8 cellular contexts compared by ENCODE assay signal in genomic region chr12:69570545-69571399, GRCh38. TPM values are rescaled to one million over a fixed set of nuclear protein-coding genes. Genes with fewer than 3 reads are reported as not detected.
A peak's percentile ranks its signal among the peaks of the same experiment; 100 is the strongest.
DNase-seq lines count a peak whose midpoint lies in the region; ATAC-seq and TF ChIP-seq lines count a peak whose summit lies in the region.

No MANE protein-coding gene starts in this region.

- CTCF ChIA-PET in Caco-2 (lab: Charles Lee): interaction anchor here (0.5 to 1.8 kb wide), 14 partner anchors 9 to 280 kb away, joined by 3 to 12 read pairs (median 4); partner anchors contain the start of gene FRS2
- CTCF ChIA-PET in activated naive CD4-positive, alpha-beta T cell treated with anti-CD3 and anti-CD28 coated beads, Interleukin-2, amount 10 ng/mL, durations not matched to agents 7 days and 5 days (lab: Charles Lee): interaction anchor here (0.7 to 4.7 kb wide), 15 partner anchors 8 to 279 kb away, joined by 3 to 52 read pairs (median 10); partner anchors contain the start of gene FRS2

- no peak overlapping the region for H3K4me3 Mint-ChIP-seq in Caco-2 (ENCODE audit: unreplicated experiment)
- no peak overlapping the region for H3K4me3 Mint-ChIP-seq in activated naive CD4-positive, alpha-beta T cell treated with anti-CD3 and anti-CD28 coated beads, Interleukin-2, amount 10 ng/mL, durations not matched to agents 7 days and 5 days

- peak; percentile 65 to 73 for DNase-seq in Caco-2
- DNase-seq in Jurkat, Clone E6-1 (ENCODE audit: low read depth, low spot score): peak; percentile 46
- DNase-seq in RPMI8226: peak; percentile 66
- DNase-seq in activated naive CD4-positive, alpha-beta T cell treated with anti-CD3 and anti-CD28 coated beads, Interleukin-2, amount 10 ng/mL, durations not matched to agents 7 days and 5 days: peak; percentile 65
- peak in 36 of 42 donors; percentile 16 to 84 (median 54) for DNase-seq in head of caudate nucleus
- DNase-seq in retinal pigment epithelial cell (ENCODE audit: low read depth): no peak
- no peak for DNase-seq in ecto neural progenitor cell (ENCODE audit: low spot score)

- H3K36me3 ChIP-seq in Caco-2 (ENCODE audit: control insufficient read depth, insufficient read depth, low read length): peaks cover 5% of the 10 kb centered on the region

- POLR2A ChIA-PET in Caco-2 (lab: Charles Lee): no interaction called here

- BruUV-seq in Caco-2 (replicated peaks; lab: Mats Ljungman, UMichigan): no TSS peak

- H3K4me3 ChIP-seq in Caco-2 (ENCODE audit: low read depth, low read length) (no peak overlapping the region), retinal pigment epithelial cell (ENCODE audit: low read length) (no peak overlapping the region)
- no peak overlapping the region for H3K4me3 ChIP-seq in Jurkat, Clone E6-1 (ENCODE audit: low read length)

- H3K9me3 Mint-ChIP-seq in Caco-2 (ENCODE audit: unreplicated experiment): no peaks in the 10 kb centered on the region
- no peaks in the 10 kb centered on the region for H3K9me3 Mint-ChIP-seq in activated naive CD4-positive, alpha-beta T cell treated with anti-CD3 and anti-CD28 coated beads, Interleukin-2, amount 10 ng/mL, durations not matched to agents 7 days and 5 days

- peak; percentile 68 for ATAC-seq in GM19455 (IDR thresholded peaks at IDR 0.05; ENCODE audit: unreplicated experiment)

- peaks cover 27% of the 10 kb centered on the region for H3K4me1 Mint-ChIP-seq in Caco-2 (ENCODE audit: low read depth, unreplicated experiment)
- H3K4me1 Mint-ChIP-seq in activated naive CD4-positive, alpha-beta T cell treated with anti-CD3 and anti-CD28 coated beads, Interleukin-2, amount 10 ng/mL, durations not matched to agents 7 days and 5 days: peaks cover 5% of the 10 kb centered on the region

- H3K27me3 ChIP-seq in Caco-2 (replicated peaks; ENCODE audit: control insufficient read depth, insufficient read depth, low read length): no peaks in the 10 kb centered on the region

- H3K36me3 Mint-ChIP-seq in Caco-2 (ENCODE audit: insufficient read depth, unreplicated experiment): peaks cover 86% of the 10 kb centered on the region
- peaks cover 20% of the 10 kb centered on the region for H3K36me3 Mint-ChIP-seq in activated naive CD4-positive, alpha-beta T cell treated with anti-CD3 and anti-CD28 coated beads, Interleukin-2, amount 10 ng/mL, durations not matched to agents 7 days and 5 days

- no peaks in the 10 kb centered on the region for H3K9me3 ChIP-seq in Caco-2

- TF ChIP-seq CTCF in Caco-2 (IDR thresholded peaks at IDR 0.05; ENCODE audit: insufficient read depth in 1 of 2, low read depth in 1 of 2, low read length in 1 of 2, severe bottlenecking in 1 of 2, unreplicated experiment in 1 of 2) (peak; percentile 77 to 83), retinal pigment epithelial cell (conservative IDR thresholded peaks at IDR 0.05; ENCODE audit: low read depth, low read length) (peak; percentile 81)

- H3K27me3 Mint-ChIP-seq in Caco-2 (ENCODE audit: insufficient read depth, unreplicated experiment): no peaks in the 10 kb centered on the region
- H3K27me3 Mint-ChIP-seq in activated naive CD4-positive, alpha-beta T cell treated with anti-CD3 and anti-CD28 coated beads, Interleukin-2, amount 10 ng/mL, durations not matched to agents 7 days and 5 days: no peaks in the 10 kb centered on the region

- no peak overlapping the region for H3K27ac Mint-ChIP-seq in Caco-2 (ENCODE audit: unreplicated experiment)
- no peak overlapping the region for H3K27ac Mint-ChIP-seq in activated naive CD4-positive, alpha-beta T cell treated with anti-CD3 and anti-CD28 coated beads, Interleukin-2, amount 10 ng/mL, durations not matched to agents 7 days and 5 days

- H3K4me1 ChIP-seq in Caco-2: peaks cover 13% of the 10 kb centered on the region

- intact Hi-C loops in Caco-2 (cut with micrococcal nuclease; ENCODE audit: unreplicated experiment): loop anchor here (1.0 to 2.0 kb wide), 5 partner anchors 100 to 279 kb away; partner anchors contain the start of gene FRS2
- intact Hi-C loops in head of caudate nucleus (cut with DNase I): loop anchor here (5.0 to 10.0 kb wide), 2 partner anchors 98 to 206 kb away; partner anchors contain the start of gene FRS2

RNA-seq across cellular contexts. Expression of gene CCT2, which starts 14.5 kb away (rescaled TPM):
- total RNA-seq in Caco-2 (2022): 321 and 341 TPM in 2 replicates
- polyA plus RNA-seq in Jurkat, Clone E6-1 (2012; ENCODE audit: insufficient read depth, insufficient read length): 449 TPM

RNA-seq across cellular contexts. Expression of gene LRRC10, which starts 39.9 kb away (rescaled TPM):
- total RNA-seq in Caco-2 (2022): not detected in 2 replicates
- not detected for polyA plus RNA-seq in Jurkat, Clone E6-1 (2012; ENCODE audit: insufficient read depth, insufficient read length)

Comparison
In these comparisons a context has a peak if more than half of its experiments do, and no peak if none do; other contexts are left out.
1. DNase-seq: peak in Caco-2 (2 of 2), Jurkat, Clone E6-1 (single experiment), RPMI8226 (single experiment), activated naive CD4-positive, alpha-beta T cell treated with anti-CD3 and anti-CD28 coated beads, Interleukin-2, amount 10 ng/mL, durations not matched to agents 7 days and 5 days (single experiment) and head of caudate nucleus (36 of 42); none in retinal pigment epithelial cell (single experiment) and ecto neural progenitor cell (single experiment).